Comparison of ENCODE assay signal across 8 cellular contexts in the genomic region with DNA sequence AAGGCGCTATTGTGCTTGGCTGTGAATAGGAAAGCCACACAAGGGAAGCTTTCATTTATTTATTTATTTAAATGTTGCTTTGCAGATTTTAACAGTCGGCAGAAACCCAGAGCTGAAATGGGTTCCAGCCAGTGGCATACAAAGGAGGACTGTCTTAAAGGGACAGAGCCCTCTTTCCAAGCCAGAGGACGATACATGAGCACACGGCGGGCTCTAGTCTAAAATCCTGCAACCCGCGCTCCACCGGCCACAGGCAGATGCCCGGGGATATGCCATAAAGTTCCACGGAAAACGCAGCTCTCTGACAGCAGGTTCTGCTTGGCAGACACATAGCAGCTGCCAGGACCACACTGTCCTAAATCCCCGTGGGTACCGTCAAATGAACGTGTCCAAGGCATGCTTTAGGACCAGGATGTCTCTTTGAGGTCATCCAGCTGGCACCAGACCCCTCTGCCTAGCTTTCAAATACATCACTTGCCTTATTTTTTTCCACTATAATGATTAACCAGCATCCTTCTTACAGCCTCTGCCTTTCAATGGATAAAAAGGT.
DNase-seq lines count a peak whose midpoint lies in the region; ATAC-seq and TF ChIP-seq lines count a peak whose summit lies in the region.

No MANE protein-coding gene starts in this region.

- peak overlapping the region; percentile 67; the same call in 1 of the 2 replicates for H3K23ac ChIP-seq in IMR-90 (ENCODE audit: low read depth, low read length)

- in situ Hi-C loops in IMR-90 (cut with MboI; ENCODE audit: low sequenced_read_pairs): no loop called here

- peak overlapping the region; percentile 40; the same call in 1 of the 2 replicates for H4K91ac ChIP-seq in IMR-90 (ENCODE audit: insufficient read depth, low read depth, low read length)

- H3K56ac ChIP-seq in IMR-90 (ENCODE audit: extremely low read depth, insufficient read depth, low read length): no peak overlapping the region

- H3K27ac ChIP-seq in C4-2B (peak overlapping the region; percentile 79), IMR-90 (ENCODE audit: insufficient read depth, low read length) (no peak overlapping the region), prostate gland (peak overlapping the region; percentile 57 to 58)

- peaks cover 3% of the 10 kb centered on the region; the same call in 1 of the 2 replicates for H3K9me1 ChIP-seq in IMR-90 (ENCODE audit: insufficient read depth, low read length)

- peak overlapping the region; percentile 91 for H3K27ac Mint-ChIP-seq in activated CD4-positive, alpha-beta memory T cell treated with anti-CD3 and anti-CD28 coated beads for 36 hours

- no TSS peak for BruUV-seq in IMR-90 (replicated peaks; lab: Mats Ljungman, UMichigan)

- H4K20me1 ChIP-seq in IMR-90 (ENCODE audit: insufficient read depth, low read length): peaks cover 35% of the 10 kb centered on the region

- peak; percentile 26 for DNase-seq in IMR-90
- DNase-seq in activated CD4-positive, alpha-beta memory T cell treated with anti-CD3 and anti-CD28 coated beads for 36 hours: no peak
- DNase-seq in glomerular visceral epithelial cell (ENCODE audit: extremely low spot score): peak; percentile 64
- DNase-seq in prostate gland (ENCODE audit: low spot score): peak; percentile 53
- no peak for DNase-seq in activated effector memory CD4-positive, alpha-beta T cell treated with anti-CD3 and anti-CD28 coated beads, Interleukin-2, amount 50 U/mL, for 16 hours
- no peak for DNase-seq in activated effector memory CD4-positive, alpha-beta T cell treated with Interleukin-2 at 50 U/mL for 16 hours

- dilution Hi-C loops in IMR-90 (cut with HindIII; ENCODE audit: low sequenced_read_pairs, unreplicated experiment): no loop called here

- H3K4ac ChIP-seq in IMR-90 (ENCODE audit: low read depth, low read length): peak overlapping the region; percentile 48

- H2AFZ ChIP-seq in IMR-90 (replicated peaks; ENCODE audit: low read length, poor library complexity): peak overlapping the region; percentile 86

- H2AK9ac ChIP-seq in IMR-90 (replicated peaks; ENCODE audit: low read depth, low read length, poor library complexity): peak overlapping the region; percentile 79

- H3K36me3 ChIP-seq in IMR-90 (ENCODE audit: control insufficient read depth, insufficient read depth, low read length) (no peaks in the 10 kb centered on the region), prostate gland (no peaks in the 10 kb centered on the region)

- peak overlapping the region; percentile 87 for H3K4me2 ChIP-seq in IMR-90 (ENCODE audit: low read depth, low read length)

- TF ChIP-seq RAD21 in IMR-90 (IDR thresholded peaks at IDR 0.05; ENCODE audit: low read length): no peak

- no peak overlapping the region for H3K9ac ChIP-seq in IMR-90 (ENCODE audit: low read depth, low read length)

- CTCF ChIA-PET in IMR-90 (lab: Yijun Ruan, JAX): interaction anchor here (0.9 to 1.4 kb wide), 2 partner anchors 9 to 17 kb away, joined by 3 to 6 read pairs; no protein-coding TSS in a partner anchor
- CTCF ChIA-PET in activated CD4-positive, alpha-beta memory T cell treated with anti-CD3 and anti-CD28 coated beads for 36 hours (lab: Charles Lee): interaction anchor here (1.3 to 3.4 kb wide), 2 partner anchors 8 to 82 kb away, joined by 4 to 24 read pairs; no protein-coding TSS in a partner anchor

- peaks cover 26 to 47% of the 10 kb centered on the region in 2 experiments for H3K79me1 ChIP-seq in IMR-90 (ENCODE audit: low read depth in 1 of 2, low read length in 2 of 2)

- H2BK20ac ChIP-seq in IMR-90 (ENCODE audit: low read depth, low read length): no peak overlapping the region

- H3K36me3 Mint-ChIP-seq in activated CD4-positive, alpha-beta memory T cell treated with anti-CD3 and anti-CD28 coated beads for 36 hours: peaks cover 1% of the 10 kb centered on the region

- 11% methylated on average over 13 of the region's 14 CpGs; no CpG with 5 or more reads in 1 of the 2 experiments for WGBS in IMR-90 (ENCODE audit: extremely low coverage in 2 of 2, insufficient read length in 1 of 2), 2 experiments
- WGBS in prostate gland: 6% methylated on average over 14 of the region's 14 CpGs

- no peak overlapping the region for H2BK15ac ChIP-seq in IMR-90 (ENCODE audit: low read depth, low read length)

- POLR2A ChIA-PET in IMR-90 (lab: Charles Lee; ENCODE audit: unreplicated experiment): no interaction called here
- POLR2A ChIA-PET in activated CD4-positive, alpha-beta memory T cell treated with anti-CD3 and anti-CD28 coated beads for 36 hours (lab: Charles Lee): interaction anchor here (0.7 to 3.6 kb wide), 6 partner anchors 9 to 63 kb away, joined by 3 to 10 read pairs (median 4); no protein-coding TSS in a partner anchor

- ATAC-seq in IMR-90 (ENCODE audit: low read depth): peak; percentile 76
- no peak for ATAC-seq in GM21515 (IDR thresholded peaks at IDR 0.05; ENCODE audit: unreplicated experiment)

- no peak overlapping the region; the same call in 1 of the 2 replicates for H3K14ac ChIP-seq in IMR-90 (replicated peaks; ENCODE audit: low read depth, low read length)

- no peaks in the 10 kb centered on the region for H3K9me3 Mint-ChIP-seq in activated CD4-positive, alpha-beta memory T cell treated with anti-CD3 and anti-CD28 coated beads for 36 hours

- intact Hi-C loops in IMR-90 (cut with micrococcal nuclease): loop anchor here (1.0 kb wide), 1 partner anchor 8 kb away; no protein-coding TSS in a partner anchor
- intact Hi-C loops in activated CD4-positive, alpha-beta memory T cell treated with anti-CD3 and anti-CD28 coated beads for 36 hours (cut with micrococcal nuclease): loop anchor here (10.0 kb wide), 1 partner anchor 267 kb away; no protein-coding TSS in a partner anchor
- intact Hi-C loops in prostate gland (cut with DNase I): no loop called here

- H3K18ac ChIP-seq in IMR-90 (ENCODE audit: low read depth, low read length): no peak overlapping the region

- H4K8ac ChIP-seq in IMR-90 (ENCODE audit: low read depth in 2 of 2, low read length in 2 of 2): peak overlapping the region in 1 of 2 experiments; percentile 46; a peak in 1 of 4 replicates

- H3K4me1 Mint-ChIP-seq in activated CD4-positive, alpha-beta memory T cell treated with anti-CD3 and anti-CD28 coated beads for 36 hours (ENCODE audit: low read depth): peaks cover 91% of the 10 kb centered on the region

- H2AK5ac ChIP-seq in IMR-90 (ENCODE audit: low read depth, low read length): peak overlapping the region; percentile 20; the same call in 1 of the 2 replicates

- no peak overlapping the region for H2BK120ac ChIP-seq in IMR-90 (ENCODE audit: low read depth, low read length)

- H3K27me3 ChIP-seq in IMR-90 (ENCODE audit: control insufficient read depth, insufficient read depth, low read length): no peaks in the 10 kb centered on the region
- H3K27me3 ChIP-seq in prostate gland (replicated peaks; ENCODE audit: insufficient read depth): no peaks in the 10 kb centered on the region

- TF ChIP-seq POLR2A in IMR-90 (IDR thresholded peaks at IDR 0.05; ENCODE audit: low read depth, low read length): no peak
- TF ChIP-seq POLR2A in prostate gland (IDR thresholded peaks at IDR 0.05): no peak

- no peaks in the 10 kb centered on the region for H3K9me3 ChIP-seq in IMR-90 (ENCODE audit: control insufficient read depth, insufficient read depth, low read length)
- no peaks in the 10 kb centered on the region for H3K9me3 ChIP-seq in prostate gland

- peak overlapping the region; percentile 48 for H3K4me3 Mint-ChIP-seq in activated CD4-positive, alpha-beta memory T cell treated with anti-CD3 and anti-CD28 coated beads for 36 hours

- H3K4me1 ChIP-seq in IMR-90 (ENCODE audit: control insufficient read depth, insufficient read depth, low read length) (peaks cover 11% of the 10 kb centered on the region), prostate gland (replicated peaks) (peaks cover 38% of the 10 kb centered on the region)

- no peaks in the 10 kb centered on the region for H3K27me3 Mint-ChIP-seq in activated CD4-positive, alpha-beta memory T cell treated with anti-CD3 and anti-CD28 coated beads for 36 hours

- TF ChIP-seq CTCF in C4-2B (conservative IDR thresholded peaks at IDR 0.05): no peak
- no peak for TF ChIP-seq CTCF in IMR-90 (conservative IDR thresholded peaks at IDR 0.05; ENCODE audit: low read depth, low read length)
- TF ChIP-seq CTCF in prostate gland (IDR thresholded peaks at IDR 0.05): no peak

- peak overlapping the region; percentile 34 for H3K4me3 ChIP-seq in IMR-90 (ENCODE audit: insufficient read depth, low read depth, low read length)
- H3K4me3 ChIP-seq in prostate gland: peak overlapping the region; percentile 32 to 36

- no peak overlapping the region for H2BK5ac ChIP-seq in IMR-90 (ENCODE audit: low read depth, low read length, poor library complexity, severe bottlenecking)

- H4K5ac ChIP-seq in IMR-90 (ENCODE audit: low read depth, low read length): no peak overlapping the region

TF ChIP-seq in IMR-90, 13 proteins besides CTCF, POLR2A, EP300 and RAD21 (continues in another document):
- TF ChIP-seq, protein P1, sequence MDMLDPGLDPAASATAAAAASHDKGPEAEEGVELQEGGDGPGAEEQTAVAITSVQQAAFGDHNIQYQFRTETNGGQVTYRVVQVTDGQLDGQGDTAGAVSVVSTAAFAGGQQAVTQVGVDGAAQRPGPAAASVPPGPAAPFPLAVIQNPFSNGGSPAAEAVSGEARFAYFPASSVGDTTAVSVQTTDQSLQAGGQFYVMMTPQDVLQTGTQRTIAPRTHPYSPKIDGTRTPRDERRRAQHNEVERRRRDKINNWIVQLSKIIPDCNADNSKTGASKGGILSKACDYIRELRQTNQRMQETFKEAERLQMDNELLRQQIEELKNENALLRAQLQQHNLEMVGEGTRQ (IDR thresholded peaks at IDR 0.05; ENCODE audit: low read depth, low read length): no peak
- TF ChIP-seq SMC3 (IDR thresholded peaks at IDR 0.05; ENCODE audit: low read depth, low read length): no peak
- TF ChIP-seq NFE2L2 (IDR thresholded peaks at IDR 0.05; ENCODE audit: low read depth, low read length): no peak
- TF ChIP-seq BHLHE40 (IDR thresholded peaks at IDR 0.05; ENCODE audit: low read depth, low read length): no peak
- TF ChIP-seq MAZ (IDR thresholded peaks at IDR 0.05; ENCODE audit: borderline replicate concordance, low read depth, low read length): no peak
- TF ChIP-seq RCOR1 (IDR thresholded peaks at IDR 0.05; ENCODE audit: insufficient replicate concordance, low read length): no peak
- no peak for TF ChIP-seq CHD1 (IDR thresholded peaks at IDR 0.05; ENCODE audit: low read depth, low read length)
- TF ChIP-seq MXI1 (IDR thresholded peaks at IDR 0.05; ENCODE audit: borderline replicate concordance, low read depth, low read length): no peak
- TF ChIP-seq CEBPB (IDR thresholded peaks at IDR 0.05; ENCODE audit: low read depth, low read length): no peak
- TF ChIP-seq FOS (IDR thresholded peaks at IDR 0.05; ENCODE audit: low read depth, low read length): no peak

Comparison
In these comparisons a context has a peak if more than half of its experiments do, and no peak if none do; other contexts are left out.
1. DNase-seq: peak in IMR-90 (single experiment), glomerular visceral epithelial cell (single experiment) and prostate gland (single experiment); none in activated CD4-positive, alpha-beta memory T cell treated with anti-CD3 and anti-CD28 coated beads for 36 hours (single experiment), activated effector memory CD4-positive, alpha-beta T cell treated with anti-CD3 and anti-CD28 coated beads, Interleukin-2, amount 50 U/mL, for 16 hours (single experiment) and activated effector memory CD4-positive, alpha-beta T cell treated with Interleukin-2 at 50 U/mL for 16 hours (single experiment).